10 cellular contexts compared by ENCODE assay signal in genomic region chr5:139468421-139468931, GRCh38. TPM values are rescaled to one million over a fixed set of nuclear protein-coding genes. Genes with fewer than 3 reads are reported as not detected.
A peak's percentile ranks its signal among the peaks of the same experiment; 100 is the strongest.
DNase-seq lines count a peak whose midpoint lies in the region; ATAC-seq, FAIRE-seq and TF ChIP-seq lines count a peak whose summit lies in the region.
"Had no signal": no experiment of that assay in that cellular context is flagged by ENCODE, and none has a peak within 500 bp of the region (broad histone marks: within the 10 kb centered on the region; RNA-seq: fewer than 3 reads in every experiment).

No MANE protein-coding gene starts in this region.

- H3K27me3 Mint-ChIP-seq in activated T-cell treated with anti-CD3 and anti-CD28 coated beads, Interleukin-2, amount 50 U/mL, for 4 hours (ENCODE audit: low read depth): no peaks in the 10 kb centered on the region
- H3K27me3 Mint-ChIP-seq in dendritic cell treated with granulocyte-macrophage colony-stimulating factor and Interleukin-4, amounts not matched to agents 40 ng/mL and 50 ng/mL, for 4 days: peaks cover 5% of the 10 kb centered on the region

- H3K27me3 ChIP-seq in small intestine (ENCODE audit: control insufficient read depth in 2 of 2, insufficient read depth in 2 of 2, low read length in 2 of 2) (no peaks in the 10 kb centered on the region), uterus (no peaks in the 10 kb centered on the region)

- no peak for TF ChIP-seq POLR2A in uterus (IDR thresholded peaks at IDR 0.05)

- H3K9me3 ChIP-seq in small intestine (ENCODE audit: control insufficient read depth, low read depth) (no peaks in the 10 kb centered on the region), uterus (no peaks in the 10 kb centered on the region)

- H3K36me3 ChIP-seq in small intestine (ENCODE audit: control insufficient read depth in 2 of 2, insufficient read depth in 2 of 2, low read length in 2 of 2): no peaks in the 10 kb centered on the region
- no peaks in the 10 kb centered on the region for H3K36me3 ChIP-seq in uterus

- H3K27ac Mint-ChIP-seq in dendritic cell treated with granulocyte-macrophage colony-stimulating factor and Interleukin-4, amounts not matched to agents 40 ng/mL and 50 ng/mL, for 4 days: peak overlapping the region; percentile 37

- H3K9me3 Mint-ChIP-seq in activated T-cell treated with anti-CD3 and anti-CD28 coated beads, Interleukin-2, amount 50 U/mL, for 4 hours: no peaks in the 10 kb centered on the region
- no peaks in the 10 kb centered on the region for H3K9me3 Mint-ChIP-seq in dendritic cell treated with granulocyte-macrophage colony-stimulating factor and Interleukin-4, amounts not matched to agents 40 ng/mL and 50 ng/mL, for 4 days

- H3K4me3 ChIP-seq in small intestine (ENCODE audit: low read depth in 1 of 2, low read length in 2 of 2) (no peak overlapping the region), uterus (no peak overlapping the region)

- peaks cover 49% of the 10 kb centered on the region for H3K4me1 Mint-ChIP-seq in activated T-cell treated with anti-CD3 and anti-CD28 coated beads, Interleukin-2, amount 50 U/mL, for 4 hours (ENCODE audit: low read depth)
- H3K4me1 Mint-ChIP-seq in dendritic cell treated with granulocyte-macrophage colony-stimulating factor and Interleukin-4, amounts not matched to agents 40 ng/mL and 50 ng/mL, for 4 days (ENCODE audit: low read depth): peaks cover 55% of the 10 kb centered on the region

- peaks cover 0 to 2% of the 10 kb centered on the region in 2 donors for H3K4me1 ChIP-seq in small intestine (ENCODE audit: control insufficient read depth in 2 of 2, insufficient read depth in 1 of 2, low read depth in 1 of 2, low read length in 1 of 2)
- H3K4me1 ChIP-seq in uterus: no peaks in the 10 kb centered on the region

- TF ChIP-seq CTCF in uterus (IDR thresholded peaks at IDR 0.05): no peak

- no peaks in the 10 kb centered on the region for H3K36me3 Mint-ChIP-seq in activated T-cell treated with anti-CD3 and anti-CD28 coated beads, Interleukin-2, amount 50 U/mL, for 4 hours (ENCODE audit: insufficient read depth)
- no peaks in the 10 kb centered on the region for H3K36me3 Mint-ChIP-seq in dendritic cell treated with granulocyte-macrophage colony-stimulating factor and Interleukin-4, amounts not matched to agents 40 ng/mL and 50 ng/mL, for 4 days (ENCODE audit: low read depth)

- 53 to 67% (median 54%) methylated on average over 8 of the region's 8 CpGs for WGBS in small intestine, 3 donors

- no peak for FAIRE-seq in small intestine (lab: Jason Lieb, UNC)

- peak overlapping the region; percentile 6 for H3K4me3 Mint-ChIP-seq in activated T-cell treated with anti-CD3 and anti-CD28 coated beads, Interleukin-2, amount 50 U/mL, for 4 hours
- H3K4me3 Mint-ChIP-seq in dendritic cell treated with granulocyte-macrophage colony-stimulating factor and Interleukin-4, amounts not matched to agents 40 ng/mL and 50 ng/mL, for 4 days: no peak overlapping the region

- no peak for ATAC-seq in activated T-cell treated with anti-CD3 and anti-CD28 coated beads, Interleukin-2, amount 50 U/mL, for 4 hours

- H3K27ac ChIP-seq in small intestine (ENCODE audit: low read depth in 1 of 2, low read length in 1 of 2): no peak overlapping the region
- H3K27ac ChIP-seq in uterus: no peak overlapping the region

- no peak for DNase-seq in activated T-cell treated with anti-CD3 and anti-CD28 coated beads, Interleukin-2, amount 50 U/mL, for 4 hours
- no peak for DNase-seq in activated T-cell treated with anti-CD3 and anti-CD28 coated beads for 4 hours
- peak; percentile 45 for DNase-seq in OCI-M1 (lab: John Stamatoyannopoulos, UW)
- DNase-seq in small intestine: peak; percentile 53
- DNase-seq in ureter (ENCODE audit: low spot score): no peak
- DNase-seq in uterus: no peak
- no peak for DNase-seq in germinal center (ENCODE audit: low spot score)
- DNase-seq: activated CD4-positive, alpha-beta T cell treated with anti-CD3 and anti-CD28 coated beads, Interleukin-2, amount 50 U/mL, for 48 hours; hypothalamus had no signal

- intact Hi-C loops in dendritic cell treated with granulocyte-macrophage colony-stimulating factor and Interleukin-4, amounts not matched to agents 40 ng/mL and 50 ng/mL, for 4 days (cut with micrococcal nuclease): no loop called here
- intact Hi-C loops in uterus (cut with DNase I; ENCODE audit: low total_unique reads): no loop called here

RNA-seq across cellular contexts. Expression of gene SMIM33, which starts 2.3 kb away (rescaled TPM):
- total RNA-seq in activated T-cell treated with anti-CD3 and anti-CD28 coated beads, Interleukin-2, amount 50 U/mL, for 4 hours: under 1 TPM in 2 of 3 donors, not detected in 1; 0.21 to 0.30 TPM
- 1 to 10 TPM in 1 of 3 donors, under 1 TPM in 1, not detected in 1; 0.45 to 1.9 TPM for polyA plus RNA-seq in small intestine
- total RNA-seq in ureter: not detected
- total RNA-seq in uterus: not detected

RNA-seq across cellular contexts. Expression of gene ECSCR, which starts 5.9 kb away (rescaled TPM):
- total RNA-seq in activated T-cell treated with anti-CD3 and anti-CD28 coated beads, Interleukin-2, amount 50 U/mL, for 4 hours: 1 to 10 TPM; 2.6 to 4.0 (median 2.9) TPM
- polyA plus RNA-seq in small intestine: 10 to 100 TPM in 1 of 3 donors, 1 to 10 TPM in 2; 1.6 to 47.6 (median 4.9) TPM
- 31.1 TPM for total RNA-seq in ureter
- 10 to 100 TPM; 19.2 to 68.9 (median 42.0) TPM for total RNA-seq in uterus

RNA-seq across cellular contexts. Expression of gene STING1, which starts 14.1 kb away (rescaled TPM):
- 100 to 1,000 TPM; 139 to 261 (median 172) TPM for total RNA-seq in activated T-cell treated with anti-CD3 and anti-CD28 coated beads, Interleukin-2, amount 50 U/mL, for 4 hours
- polyA plus RNA-seq in small intestine: 10 to 100 TPM in 1 of 3 donors, 1 to 10 TPM in 2; 2.2 to 23.0 (median 3.0) TPM
- 71.5 TPM for total RNA-seq in ureter
- total RNA-seq in uterus: 10 to 100 TPM; 16.9 to 90.1 (median 48.5) TPM

RNA-seq across cellular contexts. Expression of gene DNAJC18, which starts 29.2 kb away (rescaled TPM):
- 10 to 100 TPM; 22.7 to 32.8 (median 26.2) TPM for total RNA-seq in activated T-cell treated with anti-CD3 and anti-CD28 coated beads, Interleukin-2, amount 50 U/mL, for 4 hours
- 1 to 10 TPM in 2 of 3 donors, under 1 TPM in 1; 0.67 to 3.8 (median 2.7) TPM for polyA plus RNA-seq in small intestine
- total RNA-seq in ureter (10.3 TPM), uterus (10 to 100 TPM in 2 of 4 donors, 1 to 10 TPM in 2; 3.1 to 21.6 (median 12.6) TPM)

Comparison
In these comparisons a context has a peak if more than half of its experiments do, and no peak if none do; other contexts are left out.
1. DNase-seq: peak in OCI-M1 (single experiment) and small intestine (single experiment); none in activated T-cell treated with anti-CD3 and anti-CD28 coated beads, Interleukin-2, amount 50 U/mL, for 4 hours (single experiment), activated T-cell treated with anti-CD3 and anti-CD28 coated beads for 4 hours (single experiment), ureter (single experiment), uterus (0 of 2) and germinal center (single experiment).